ENCODE assay signal across 29 cellular contexts in the genomic region with DNA sequence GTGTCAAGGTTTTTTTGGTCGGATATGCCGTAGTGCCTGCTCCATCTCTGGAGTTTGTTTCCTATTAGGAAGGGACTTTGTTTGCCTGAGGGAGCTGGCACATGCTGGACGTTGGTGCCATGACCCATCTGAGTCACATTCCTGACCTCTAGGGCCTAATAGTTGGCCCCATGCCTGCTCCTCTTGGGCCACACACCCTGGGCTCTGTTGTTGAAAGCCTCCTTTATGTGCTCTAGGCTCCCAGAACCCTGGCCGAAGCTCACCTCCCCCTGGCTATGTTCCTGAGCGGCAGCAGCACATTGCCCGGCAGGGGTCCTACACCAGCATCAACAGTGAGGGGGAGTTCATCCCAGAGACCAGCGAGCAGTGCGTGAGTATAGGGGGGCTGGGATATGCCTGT. TPM values are rescaled to one million over a fixed set of nuclear protein-coding genes. Genes with fewer than 3 reads are reported as not detected.
DNase-seq lines count a peak whose midpoint lies in the region; ATAC-seq and TF ChIP-seq lines count a peak whose summit lies in the region.
"Had no signal": no experiment of that assay in that cellular context is flagged by ENCODE, and none has a peak within 500 bp of the region (broad histone marks: within the 10 kb centered on the region; RNA-seq: fewer than 3 reads in every experiment).

No MANE protein-coding gene starts in this region.

- peak overlapping the region; percentile 71 for H3K27ac Mint-ChIP-seq in activated T-cell treated with anti-CD3 and anti-CD28 coated beads, Interleukin-2, amount 50 U/mL, for 24 hours
- peak overlapping the region; percentile 90 for H3K27ac Mint-ChIP-seq in stimulated activated effector memory CD8-positive, alpha-beta T cell treated with anti-CD3 and anti-CD28 coated beads, Interleukin-12 subunit alpha, Interleukin-12 subunit beta, amount 100 ng/mL, for 72 hours

- no peaks in the 10 kb centered on the region for H3K27me3 Mint-ChIP-seq in activated T-cell treated with anti-CD3 and anti-CD28 coated beads, Interleukin-2, amount 50 U/mL, for 24 hours
- H3K27me3 Mint-ChIP-seq: progenitor cell of endocrine pancreas had no signal

- H3K9me3 Mint-ChIP-seq in activated T-cell treated with anti-CD3 and anti-CD28 coated beads, Interleukin-2, amount 50 U/mL, for 24 hours: no peaks in the 10 kb centered on the region
- H3K9me3 Mint-ChIP-seq in stimulated activated effector memory CD8-positive, alpha-beta T cell treated with anti-CD3 and anti-CD28 coated beads, Interleukin-12 subunit alpha, Interleukin-12 subunit beta, amount 100 ng/mL, for 72 hours: no peaks in the 10 kb centered on the region
- H3K9me3 Mint-ChIP-seq: neural crest cell had no signal

- H3K4me3 ChIP-seq in adrenal gland (no peak overlapping the region), vagina (no peak overlapping the region)
- H3K4me3 ChIP-seq: colonic mucosa, heart left ventricle, Peyer's patch, SK-N-MC, smooth muscle cell had no signal

- H3K4me1 ChIP-seq in adrenal gland (replicated peaks in 1 of 2) (peaks cover 16 to 22% of the 10 kb centered on the region in 2 donors), vagina (peaks cover 34% of the 10 kb centered on the region)

- 61 to 64% (median 63%) methylated on average over 7 to 8 of the region's 8 CpGs for WGBS in adrenal gland, 4 donors

- H3K36me3 Mint-ChIP-seq in activated T-cell treated with anti-CD3 and anti-CD28 coated beads, Interleukin-2, amount 50 U/mL, for 24 hours (ENCODE audit: low read depth): peaks cover 65% of the 10 kb centered on the region
- peaks cover 59% of the 10 kb centered on the region for H3K36me3 Mint-ChIP-seq in stimulated activated effector memory CD8-positive, alpha-beta T cell treated with anti-CD3 and anti-CD28 coated beads, Interleukin-12 subunit alpha, Interleukin-12 subunit beta, amount 100 ng/mL, for 72 hours

- H3K4me1 Mint-ChIP-seq in activated T-cell treated with anti-CD3 and anti-CD28 coated beads, Interleukin-2, amount 50 U/mL, for 24 hours (ENCODE audit: low read depth): peaks cover 23% of the 10 kb centered on the region
- H3K4me1 Mint-ChIP-seq in stimulated activated effector memory CD8-positive, alpha-beta T cell treated with anti-CD3 and anti-CD28 coated beads, Interleukin-12 subunit alpha, Interleukin-12 subunit beta, amount 100 ng/mL, for 72 hours: peaks cover 9% of the 10 kb centered on the region

- H3K27ac ChIP-seq in adrenal gland: peak overlapping the region in 2 of 5 donors; percentile 2 to 23
- no peak overlapping the region for H3K27ac ChIP-seq in vagina
- H3K27ac ChIP-seq: brain microvascular endothelial cell, colonic mucosa, Peyer's patch, SK-N-MC had no signal

- H3K36me3 ChIP-seq in adrenal gland (replicated peaks in 1 of 2): peaks cover 0 to 24% of the 10 kb centered on the region in 2 donors
- H3K36me3 ChIP-seq in vagina: peaks cover 0 to 26% of the 10 kb centered on the region in 2 donors
- H3K36me3 ChIP-seq: colonic mucosa had no signal

- TF ChIP-seq CTCF in adrenal gland (IDR thresholded peaks at IDR 0.05) (no peak), vagina (IDR thresholded peaks at IDR 0.05) (no peak)

- no peak overlapping the region for H3K4me3 Mint-ChIP-seq in activated T-cell treated with anti-CD3 and anti-CD28 coated beads, Interleukin-2, amount 50 U/mL, for 24 hours
- H3K4me3 Mint-ChIP-seq in stimulated activated effector memory CD8-positive, alpha-beta T cell treated with anti-CD3 and anti-CD28 coated beads, Interleukin-12 subunit alpha, Interleukin-12 subunit beta, amount 100 ng/mL, for 72 hours: no peak overlapping the region
- H3K4me3 Mint-ChIP-seq: neural crest cell had no signal

- DNase-seq in activated T-cell treated with anti-CD3 and anti-CD28 coated beads, Interleukin-2, amount 50 U/mL, for 24 hours: no peak
- DNase-seq in activated T-cell treated with anti-CD3 and anti-CD28 coated beads, Interleukin-2, amount 50 U/mL, for 1 hour: no peak
- peak in 6 of 7 donors; percentile 35 to 82 (median 73) for DNase-seq in adrenal gland
- DNase-seq in left lobe of liver (ENCODE audit: low spot score): peak; percentile 83
- no peak for DNase-seq in stimulated activated effector memory CD8-positive, alpha-beta T cell treated with anti-CD3 and anti-CD28 coated beads, Interleukin-12 subunit alpha, Interleukin-12 subunit beta, amount 100 ng/mL, for 72 hours (ENCODE audit: low spot score in 2 of 2)
- DNase-seq in activated CD4-positive, CD25-positive, alpha-beta regulatory T cell (lab: John Stamatoyannopoulos, UW): no peak
- DNase-seq in vagina (ENCODE audit: extremely low spot score in 2 of 2): no peak
- DNase-seq: 8988T; activated CD4-positive, alpha-beta T cell treated with anti-CD3 and anti-CD28 coated beads, Interleukin-2, amount 50 U/mL, for 1 hour; activated CD8-positive, alpha-beta memory T cell treated with anti-CD3 and anti-CD28 coated beads, Interleukin-2, amount 50 U/mL, for 4 hours; activated effector memory CD4-positive, alpha-beta T cell treated with anti-CD3 and anti-CD28 coated beads, Interleukin-2, amount 50 U/mL, for 16 hours; AML-193; brain microvascular endothelial cell; colonic mucosa; COR-L47; DND-41; left cardiac atrium; NCI-H1105 treated with DMSO at 0.1 percent for 48 hours; NCI-H2081 treated with DMSO at 0.1 percent for 48 hours; NCI-H510A treated with DMSO at 0.1 percent for 48 hours; stimulated activated CD4-positive, alpha-beta T cell treated with anti-CD3 and anti-CD28 coated beads, Interleukin-4, amount 100 ng/mL, for 1 hour; stimulated activated naive CD8-positive, alpha-beta T cell treated with anti-CD3 and anti-CD28 coated beads, Interleukin-15, Interleukin-2, amounts not matched to agents 100 U/mL and 50 U/mL, for 24 hours had no signal

- ATAC-seq in left lobe of liver (peak; percentile 96), HG03045 (IDR thresholded peaks at IDR 0.05; ENCODE audit: unreplicated experiment) (no peak)
- ATAC-seq in stimulated activated effector memory CD8-positive, alpha-beta T cell treated with anti-CD3 and anti-CD28 coated beads, Interleukin-12 subunit alpha, Interleukin-12 subunit beta, amount 100 ng/mL, for 72 hours: no peak
- ATAC-seq: stimulated activated naive CD8-positive, alpha-beta T cell treated with anti-CD3 and anti-CD28 coated beads, Interleukin-15, Interleukin-2, amounts not matched to agents 100 U/mL and 50 U/mL, for 24 hours had no signal

- no peaks in the 10 kb centered on the region for H3K27me3 ChIP-seq in adrenal gland
- no peaks in the 10 kb centered on the region for H3K27me3 ChIP-seq in vagina
- H3K27me3 ChIP-seq: brain microvascular endothelial cell, colonic mucosa, heart left ventricle, Peyer's patch had no signal

- TF ChIP-seq POLR2A in adrenal gland (IDR thresholded peaks at IDR 0.05) (no peak), vagina (IDR thresholded peaks at IDR 0.05) (no peak)

- H3K9me3 ChIP-seq in adrenal gland (replicated peaks in 1 of 3) (no peaks in the 10 kb centered on the region), vagina (no peaks in the 10 kb centered on the region)
- H3K9me3 ChIP-seq: colonic mucosa, heart left ventricle, Peyer's patch had no signal

- intact Hi-C loops in adrenal gland (cut with DNase I) (no loop called here), vagina (cut with DNase I) (no loop called here)

RNA-seq across cellular contexts. Expression of gene LIMD2, which starts 18.4 kb away (rescaled TPM):
- 10 to 100 TPM in 7 of 8 donors, 1 to 10 TPM in 1; 6.3 to 20.1 (median 12.0) TPM for total RNA-seq in adrenal gland
- 10 to 100 TPM in 2 of 3 donors, 1 to 10 TPM in 1; 2.5 to 76.3 (median 34.6) TPM for polyA plus RNA-seq in adrenal gland
- total RNA-seq in left lobe of liver: 5.8 TPM
- total RNA-seq in vagina: 22.6 TPM

RNA-seq across cellular contexts. Expression of gene MAP3K3, which starts 59.3 kb away (rescaled TPM):
- total RNA-seq in adrenal gland (10 to 100 TPM; 21.2 to 47.1 (median 36.8) TPM), left lobe of liver (11.6 TPM), vagina (35.4 TPM)
- polyA plus RNA-seq in adrenal gland: 10 to 100 TPM; 11.6 to 32.3 (median 15.6) TPM

Comparison
In these comparisons a context has a peak if more than half of its experiments do, and no peak if none do; other contexts are left out.
1. DNase-seq: peak in adrenal gland (6 of 7) and left lobe of liver (single experiment); none in activated T-cell treated with anti-CD3 and anti-CD28 coated beads, Interleukin-2, amount 50 U/mL, for 24 hours (single experiment), activated T-cell treated with anti-CD3 and anti-CD28 coated beads, Interleukin-2, amount 50 U/mL, for 1 hour (single experiment), stimulated activated effector memory CD8-positive, alpha-beta T cell treated with anti-CD3 and anti-CD28 coated beads, Interleukin-12 subunit alpha, Interleukin-12 subunit beta, amount 100 ng/mL, for 72 hours (0 of 2), activated CD4-positive, CD25-positive, alpha-beta regulatory T cell (0 of 4) and vagina (0 of 2).